Comparison of ENCODE assay signal across 8 cellular contexts in the genomic region with DNA sequence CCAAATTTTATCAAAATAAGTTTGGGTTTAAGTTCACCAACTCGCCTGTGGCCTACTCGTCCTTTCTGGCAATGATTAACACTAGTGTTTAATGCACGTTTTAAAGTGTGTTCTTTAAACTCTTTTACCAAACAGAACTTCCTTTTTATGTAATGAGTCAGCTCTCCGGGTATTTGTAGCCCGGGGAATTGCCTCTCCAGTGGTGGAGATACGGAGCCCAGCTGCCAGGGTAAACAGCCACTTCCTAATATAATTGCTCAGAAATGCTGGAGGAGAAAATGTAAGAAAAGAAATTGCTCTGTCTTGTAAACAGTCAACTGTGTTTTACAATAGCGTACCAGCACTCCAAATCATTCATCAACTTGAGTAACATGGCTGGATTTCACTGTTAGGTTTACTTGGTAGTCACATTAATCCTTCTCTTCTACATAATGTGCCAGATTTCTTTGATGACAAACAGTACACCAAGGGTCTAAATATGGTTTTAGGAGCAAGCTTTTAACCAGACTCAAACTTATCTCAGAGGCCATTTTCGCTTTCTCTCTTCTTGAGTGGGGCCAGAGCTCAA.
DNase-seq lines count a peak whose midpoint lies in the region; ATAC-seq lines count a peak whose summit lies in the region.

No MANE protein-coding gene starts in this region.

- no peaks in the 10 kb centered on the region for H3K9me3 ChIP-seq in SK-N-MC (ENCODE audit: low read depth, low read length)

- peak overlapping the region; percentile 94 for H3K27ac ChIP-seq in SK-N-MC

- ATAC-seq in GM19467 (IDR thresholded peaks at IDR 0.05; ENCODE audit: unreplicated experiment), result peak; percentile 79

- peak overlapping the region; percentile 54 for H3K4me3 ChIP-seq in SK-N-MC

- H3K36me3 ChIP-seq in SK-N-MC (ENCODE audit: insufficient read depth, low read length), result no peaks in the 10 kb centered on the region

- H3K9ac ChIP-seq in SK-N-MC (ENCODE audit: insufficient read length), result peak overlapping the region; percentile 35

- DNase-seq in DMS79 treated with DMSO at 0.1 percent for 48 hours (lab: John Stamatoyannopoulos, UW) (peak; percentile 93), HK-2 (ENCODE audit: unreplicated experiment) (peak; percentile 44), SK-N-MC (ENCODE audit: low read depth, low spot score) (peak; percentile 86), epidermal melanocyte (ENCODE audit: insufficient read length, low spot score) (peak; percentile 39), myocyte (ENCODE audit: low read depth) (peak; percentile 88), anterior cingulate cortex (lab: John Stamatoyannopoulos, UW) (no peak)
- DNase-seq in stimulated activated naive CD4-positive, alpha-beta T cell (lab: John Stamatoyannopoulos, UW), result no peak

Comparison
In these comparisons a context has a peak if more than half of its experiments do, and no peak if none do; other contexts are left out.
1. DNase-seq: peak in DMS79 treated with DMSO at 0.1 percent for 48 hours (single experiment), HK-2 (single experiment), SK-N-MC (single experiment), epidermal melanocyte (single experiment) and myocyte (single experiment); none in anterior cingulate cortex (0 of 58) and stimulated activated naive CD4-positive, alpha-beta T cell (0 of 6).